14 cellular contexts compared by ENCODE assay signal in the genomic region with DNA sequence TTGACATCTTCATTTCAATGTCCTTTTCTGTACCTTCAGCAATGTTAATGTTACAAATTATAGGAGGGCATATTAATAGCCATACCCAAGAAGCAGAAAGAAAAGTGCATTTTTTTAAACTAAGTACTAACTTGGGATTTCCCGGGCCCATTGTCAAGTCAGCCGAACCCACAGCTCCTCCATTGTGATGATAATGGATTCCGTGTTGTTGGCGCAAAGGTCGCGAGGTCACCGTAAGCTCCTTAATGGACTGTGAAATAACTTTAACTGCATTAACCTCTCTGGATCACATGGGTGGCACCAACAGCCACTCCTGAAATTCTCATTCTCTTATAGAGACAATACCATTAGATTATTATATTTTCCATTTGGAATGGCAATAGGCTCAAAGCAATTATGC.
"Had no signal": no experiment of that assay in that cellular context is flagged by ENCODE, and none has a peak within 500 bp of the region (broad histone marks: within the 10 kb centered on the region; RNA-seq: fewer than 3 reads in every experiment).

No MANE protein-coding gene starts in this region.

- H3K9me3 Mint-ChIP-seq: activated T-helper 1 cell treated with anti-CD3 and anti-CD28 coated beads, Interleukin-12 subunit alpha, Interleukin-12 subunit beta, Interleukin-2, Interleukin-4 antibody, amounts not matched to agents 30 ng/mL and 10 ng/mL and 1 ng/mL, durations not matched to agents 14 hours and 24 hours and 36 hours had no signal

- H3K4me3 Mint-ChIP-seq: activated naive CD8-positive, alpha-beta T cell; activated T-helper 1 cell treated with anti-CD3 and anti-CD28 coated beads, Interleukin-12 subunit alpha, Interleukin-12 subunit beta, Interleukin-2, Interleukin-4 antibody, amounts not matched to agents 30 ng/mL and 10 ng/mL and 1 ng/mL, durations not matched to agents 14 hours and 24 hours and 36 hours; memory B cell; naive B cell; stimulated activated effector memory CD8-positive, alpha-beta T cell treated with anti-CD3 and anti-CD28 coated beads, Interleukin-12 subunit alpha, Interleukin-12 subunit beta, amount 100 ng/mL, for 72 hours had no signal

- H3K4me1 Mint-ChIP-seq: memory B cell; naive B cell; stimulated activated effector memory CD8-positive, alpha-beta T cell treated with anti-CD3 and anti-CD28 coated beads, Interleukin-12 subunit alpha, Interleukin-12 subunit beta, amount 100 ng/mL, for 72 hours had no signal

- ATAC-seq: mucosa of descending colon; pancreas; sciatic nerve; stimulated activated effector memory CD8-positive, alpha-beta T cell treated with anti-CD3 and anti-CD28 coated beads, Interleukin-12 subunit alpha, Interleukin-12 subunit beta, amount 100 ng/mL, for 72 hours had no signal

- DNase-seq: activated CD4-positive, alpha-beta T cell treated with anti-CD3 and anti-CD28 coated beads, Interleukin-2, amount 50 U/mL, for 4 hours; foreskin fibroblast; mucosa of descending colon; naive B cell; pancreas; stimulated activated CD4-positive, alpha-beta T cell treated with anti-CD3 and anti-CD28 coated beads, Interleukin-4, amount 100 ng/mL, for 24 hours; stomach; trophoblast cell; WERI-Rb-1 had no signal

- H3K36me3 Mint-ChIP-seq: activated naive CD8-positive, alpha-beta T cell; memory B cell; naive B cell; stimulated activated effector memory CD8-positive, alpha-beta T cell treated with anti-CD3 and anti-CD28 coated beads, Interleukin-12 subunit alpha, Interleukin-12 subunit beta, amount 100 ng/mL, for 72 hours had no signal

- H3K27ac Mint-ChIP-seq: activated naive CD8-positive, alpha-beta T cell; activated T-helper 1 cell treated with anti-CD3 and anti-CD28 coated beads, Interleukin-12 subunit alpha, Interleukin-12 subunit beta, Interleukin-2, Interleukin-4 antibody, amounts not matched to agents 30 ng/mL and 10 ng/mL and 1 ng/mL, durations not matched to agents 14 hours and 24 hours and 36 hours; memory B cell; naive B cell; stimulated activated effector memory CD8-positive, alpha-beta T cell treated with anti-CD3 and anti-CD28 coated beads, Interleukin-12 subunit alpha, Interleukin-12 subunit beta, amount 100 ng/mL, for 72 hours had no signal

- FAIRE-seq: pancreas had no signal

- H3K27me3 Mint-ChIP-seq: activated naive CD8-positive, alpha-beta T cell; memory B cell; naive B cell had no signal
